ENCODE assay signal across 13 cellular contexts in the genomic region with DNA sequence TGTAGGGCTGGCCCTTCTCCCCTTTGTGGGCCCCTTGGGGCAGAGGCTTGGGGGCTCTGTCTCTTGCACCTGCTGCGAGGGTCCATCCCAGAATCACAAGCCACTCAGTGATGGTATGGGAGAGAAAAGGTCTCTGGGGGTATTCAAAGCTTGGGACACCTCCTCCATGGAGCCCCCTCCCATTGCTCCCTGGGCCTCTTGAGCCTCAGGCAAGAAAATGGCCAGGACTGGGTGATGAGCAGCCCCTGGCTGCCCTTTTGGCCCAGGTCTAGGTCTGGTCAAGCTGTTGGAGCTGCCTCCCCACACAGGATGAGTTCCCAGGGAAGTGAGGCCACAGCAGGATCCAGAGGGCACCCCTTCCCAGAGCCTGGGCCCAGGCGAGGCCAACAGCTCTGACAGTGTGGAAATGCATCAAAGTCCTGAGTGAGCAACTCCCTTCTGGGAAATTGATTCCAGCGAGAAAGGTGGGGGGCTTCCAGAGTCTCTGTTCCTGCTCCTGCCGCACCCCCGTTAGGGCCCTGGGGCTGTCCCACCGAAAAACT. TPM values are rescaled to one million over a fixed set of nuclear protein-coding genes. Genes with fewer than 3 reads are reported as not detected.
"Had no signal": no experiment of that assay in that cellular context is flagged by ENCODE, and none has a peak within 500 bp of the region (broad histone marks: within the 10 kb centered on the region; RNA-seq: fewer than 3 reads in every experiment).

No MANE protein-coding gene starts in this region.

- H3K9me3 ChIP-seq: ascending aorta, esophagus squamous epithelium, left lung, transverse colon had no signal

- H3K27ac ChIP-seq: ascending aorta, esophagus squamous epithelium, left lung, parathyroid adenoma, SK-N-MC, transverse colon had no signal

- H3K27ac Mint-ChIP-seq: activated B cell treated with CpG ODN at 0.5 μM for 24 hours; activated naive CD8-positive, alpha-beta T cell treated with anti-CD3 and anti-CD28 coated beads, Interleukin-2, amount 50 U/mL, for 24 hours; stimulated activated memory B cell treated with anti-CD40 and anti-IgM and Interleukin-4, amounts not matched to agents 10 μg/mL and 1 μg/mL and 100 μg/mL, for 72 hours had no signal

- H3K27me3 Mint-ChIP-seq: activated B cell treated with CpG ODN at 0.5 μM for 24 hours had no signal

- H3K36me3 Mint-ChIP-seq: stimulated activated memory B cell treated with anti-CD40 and anti-IgM and Interleukin-4, amounts not matched to agents 10 μg/mL and 1 μg/mL and 100 μg/mL, for 72 hours had no signal

- H3K4me3 ChIP-seq: left lung, SK-N-MC had no signal

- H3K36me3 ChIP-seq: ascending aorta, esophagus squamous epithelium, left lung, transverse colon had no signal

- H3K27me3 ChIP-seq: ascending aorta had no signal

- H3K4me1 ChIP-seq: parathyroid adenoma had no signal

- H3K4me3 Mint-ChIP-seq: activated naive CD8-positive, alpha-beta T cell treated with anti-CD3 and anti-CD28 coated beads, Interleukin-2, amount 50 U/mL, for 24 hours had no signal

- DNase-seq: activated B cell treated with CpG ODN at 0.5 μM for 24 hours; activated naive CD8-positive, alpha-beta T cell treated with anti-CD3 and anti-CD28 coated beads, Interleukin-2, amount 50 U/mL, for 24 hours; esophagus squamous epithelium; foreskin fibroblast; mesenchymal stem cell; transverse colon had no signal

- ATAC-seq: stimulated activated memory B cell treated with anti-CD40 and anti-IgM and Interleukin-4, amounts not matched to agents 10 μg/mL and 1 μg/mL and 100 μg/mL, for 72 hours had no signal

- H3K9me3 Mint-ChIP-seq: activated B cell treated with CpG ODN at 0.5 μM for 24 hours; activated naive CD8-positive, alpha-beta T cell treated with anti-CD3 and anti-CD28 coated beads, Interleukin-2, amount 50 U/mL, for 24 hours; stimulated activated memory B cell treated with anti-CD40 and anti-IgM and Interleukin-4, amounts not matched to agents 10 μg/mL and 1 μg/mL and 100 μg/mL, for 72 hours had no signal

RNA-seq across cellular contexts. Expression of a gene that starts 3.4 kb away (rescaled TPM):
- total RNA-seq: activated B cell treated with CpG ODN at 0.5 μM for 24 hours; ascending aorta; bronchial epithelial cell; esophagus squamous epithelium; T-helper 1 cell treated with Interleukin-12 subunit alpha and Interleukin-12 subunit beta and Interleukin-4 antibody, amounts not matched to agents 30 ng/mL and 1 ng/mL, for 36 hours; transverse colon had no signal

RNA-seq across cellular contexts. Expression of a gene that starts 44.7 kb away (rescaled TPM):
- total RNA-seq: T-helper 1 cell treated with Interleukin-12 subunit alpha and Interleukin-12 subunit beta and Interleukin-4 antibody, amounts not matched to agents 30 ng/mL and 1 ng/mL, for 36 hours had no signal
